Comparison of ENCODE assay signal across 14 cellular contexts in genomic region chr18:64287926-64288325, GRCh38.
DNase-seq lines count a peak whose midpoint lies in the region; ATAC-seq lines count a peak whose summit lies in the region.
"Had no signal": no experiment of that assay in that cellular context is flagged by ENCODE, and none has a peak within 500 bp of the region (broad histone marks: within the 10 kb centered on the region; RNA-seq: fewer than 3 reads in every experiment).

No MANE protein-coding gene starts in this region.

- H3K9me3 ChIP-seq in MG63 = no peaks in the 10 kb centered on the region

- in situ Hi-C loops in G401 (cut with HindIII; ENCODE audit: low sequenced_read_pairs) = no loop called here

- no peaks in the 10 kb centered on the region for H3K27me3 ChIP-seq in MG63
- H3K27me3 ChIP-seq: BLaER1 treated with 17β-estradiol and CSF1 and Interleukin-3, amounts not matched to agents 10 nM and 100 nM had no signal

- DNase-seq in G401 (ENCODE audit: low spot score) (peak; percentile 11), MG63 (peak; percentile 12), cerebellar cortex (ENCODE audit: low spot score) (peak; percentile 3), left lobe of liver (ENCODE audit: low spot score) (peak; percentile 86), SHP77 treated with DMSO at 0.1 percent for 48 hours (lab: John Stamatoyannopoulos, UW) (no peak), NCI-H128 (lab: John Stamatoyannopoulos, UW; ENCODE audit: unreplicated experiment) (no peak), MV-4-11 (lab: John Stamatoyannopoulos, UW) (no peak)
- DNase-seq: Calu3; CD8-positive, alpha-beta T cell; DMS79 treated with DMSO at 0.1 percent for 48 hours; GOT3; H7 had no signal

- H3K36me3 ChIP-seq in MG63 = no peaks in the 10 kb centered on the region
- H3K36me3 ChIP-seq: BLaER1 treated with 17β-estradiol and CSF1 and Interleukin-3, amounts not matched to agents 10 nM and 100 nM had no signal

- H3K4me3 ChIP-seq in MG63 = no peak overlapping the region
- H3K4me3 ChIP-seq: BLaER1 treated with 17β-estradiol and CSF1 and Interleukin-3, amounts not matched to agents 10 nM and 100 nM; GM12878 had no signal

- ATAC-seq in left lobe of liver = peak; percentile 94
- ATAC-seq: CD8-positive, alpha-beta T cell; GM12878 had no signal

Comparison
In these comparisons a context has a peak if more than half of its experiments do, and no peak if none do; other contexts are left out.
1. DNase-seq: peak in G401 (single experiment), MG63 (single experiment), cerebellar cortex (single experiment) and left lobe of liver (single experiment); none in SHP77 treated with DMSO at 0.1 percent for 48 hours (single experiment), NCI-H128 (single experiment) and MV-4-11 (single experiment).